ENCODE assay signal across 25 cellular contexts in the genomic region with DNA sequence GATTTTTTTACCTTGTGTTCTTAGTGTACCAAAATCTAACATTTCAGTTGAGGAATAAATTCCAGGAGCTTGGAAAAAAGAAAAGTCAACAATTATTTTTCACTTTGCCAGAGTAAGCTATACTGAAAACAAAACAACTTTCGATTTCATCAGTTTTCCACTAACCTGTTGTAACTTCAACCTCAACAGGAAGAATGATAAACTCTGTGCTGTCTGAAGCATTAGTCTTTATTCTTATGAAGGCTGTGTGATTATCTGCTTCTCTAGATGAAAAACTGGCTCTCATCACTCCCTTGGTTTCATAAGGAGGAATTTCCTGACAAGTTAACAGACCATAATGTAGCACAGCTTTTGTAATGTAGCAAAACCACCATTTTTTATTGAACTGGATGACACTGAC.
DNase-seq lines count a peak whose midpoint lies in the region; ATAC-seq and TF ChIP-seq lines count a peak whose summit lies in the region.
"Had no signal": no experiment of that assay in that cellular context is flagged by ENCODE, and none has a peak within 500 bp of the region (broad histone marks: within the 10 kb centered on the region; RNA-seq: fewer than 3 reads in every experiment).

No MANE protein-coding gene starts in this region.

- H4K8ac ChIP-seq in IMR-90 (ENCODE audit: low read depth in 2 of 2, low read length in 2 of 2): no peak overlapping the region

- H4K91ac ChIP-seq in IMR-90 (ENCODE audit: insufficient read depth, low read depth, low read length): no peak overlapping the region

- H3K9ac ChIP-seq in DND-41 (ENCODE audit: low read depth, low read length) (no peak overlapping the region), IMR-90 (ENCODE audit: low read depth, low read length) (no peak overlapping the region)

- no peak overlapping the region for H2AK9ac ChIP-seq in IMR-90 (replicated peaks; ENCODE audit: low read depth, low read length, poor library complexity)

- H2BK15ac ChIP-seq in IMR-90 (ENCODE audit: low read depth, low read length): no peak overlapping the region

- H3K18ac ChIP-seq in IMR-90 (ENCODE audit: low read depth, low read length): no peak overlapping the region

- no peaks in the 10 kb centered on the region for H3K79me2 ChIP-seq in DND-41 (ENCODE audit: insufficient read depth, low read length)

- H4K20me1 ChIP-seq in DND-41 (ENCODE audit: insufficient read depth, low read length) (no peaks in the 10 kb centered on the region), IMR-90 (ENCODE audit: insufficient read depth, low read length) (no peaks in the 10 kb centered on the region)

- no CpG with 5 or more reads among the region's 1 CpG for WGBS in IMR-90 (ENCODE audit: extremely low coverage in 2 of 2, insufficient read length in 1 of 2), 2 experiments

- TF ChIP-seq CTCF in DND-41 (IDR thresholded peaks at IDR 0.05; ENCODE audit: borderline replicate concordance, extremely low read depth, low read length, poor library complexity, severe bottlenecking): no peak
- TF ChIP-seq CTCF in IMR-90 (conservative IDR thresholded peaks at IDR 0.05; ENCODE audit: low read depth, low read length): no peak
- TF ChIP-seq CTCF in GM10248 (IDR thresholded peaks at IDR 0.05; ENCODE audit: control extremely low read depth, extremely low read depth, low read depth, missing control alignments): no peak
- no peak for TF ChIP-seq CTCF in progenitor cell of endocrine pancreas (IDR thresholded peaks at IDR 0.05; ENCODE audit: unreplicated experiment)

- no peak overlapping the region for H3K27ac Mint-ChIP-seq in activated naive CD8-positive, alpha-beta T cell treated with anti-CD3 and anti-CD28 coated beads, Interleukin-2, amount 50 U/mL, for 24 hours
- no peak overlapping the region for H3K27ac Mint-ChIP-seq in progenitor cell of endocrine pancreas
- H3K27ac Mint-ChIP-seq: GM23338, memory B cell, type B pancreatic cell had no signal

- no peak overlapping the region for H3K4ac ChIP-seq in IMR-90 (ENCODE audit: low read depth, low read length)

- H2BK5ac ChIP-seq in IMR-90 (ENCODE audit: low read depth, low read length, poor library complexity, severe bottlenecking): no peak overlapping the region

- no peaks in the 10 kb centered on the region for H3K9me3 Mint-ChIP-seq in activated naive CD8-positive, alpha-beta T cell treated with anti-CD3 and anti-CD28 coated beads, Interleukin-2, amount 50 U/mL, for 24 hours
- H3K9me3 Mint-ChIP-seq in progenitor cell of endocrine pancreas (ENCODE audit: low read depth): no peaks in the 10 kb centered on the region
- H3K9me3 Mint-ChIP-seq: GM23338, memory B cell, T-cell, type B pancreatic cell had no signal

- H2BK20ac ChIP-seq in IMR-90 (ENCODE audit: low read depth, low read length): no peak overlapping the region

- H3K9me3 ChIP-seq in DND-41 (ENCODE audit: insufficient read depth, low read length, severe bottlenecking) (no peaks in the 10 kb centered on the region), IMR-90 (ENCODE audit: control insufficient read depth, insufficient read depth, low read length) (no peaks in the 10 kb centered on the region)

- in situ Hi-C loops in IMR-90 (cut with MboI; ENCODE audit: low sequenced_read_pairs): no loop called here

- no peak for TF ChIP-seq RAD21 in IMR-90 (IDR thresholded peaks at IDR 0.05; ENCODE audit: low read length)

- intact Hi-C loops in IMR-90 (cut with micrococcal nuclease): no loop called here

- BruUV-seq in IMR-90 (replicated peaks; lab: Mats Ljungman, UMichigan): no TSS peak

- CTCF ChIA-PET in IMR-90 (lab: Yijun Ruan, JAX): interaction anchor here (0.8 to 1.0 kb wide), 2 partner anchors 17 to 28 kb away, joined by 3 to 4 read pairs; no protein-coding TSS in a partner anchor
- CTCF ChIA-PET in GM10248 (lab: Yijun Ruan, JAX): no interaction called here

- no peak overlapping the region for H3K27ac ChIP-seq in DND-41 (ENCODE audit: low read length)
- H3K27ac ChIP-seq in IMR-90 (ENCODE audit: insufficient read depth, low read length): no peak overlapping the region
- H3K27ac ChIP-seq: cardiac muscle cell had no signal

- DNase-seq in DND-41: no peak
- DNase-seq in IMR-90: no peak
- no peak for DNase-seq in activated naive CD8-positive, alpha-beta T cell treated with anti-CD3 and anti-CD28 coated beads, Interleukin-2, amount 50 U/mL, for 24 hours
- peak; percentile 48 for DNase-seq in iris pigment epithelial cell (ENCODE audit: low read depth)
- no peak for DNase-seq in GM10248 (ENCODE audit: extremely low spot score)
- no peak for DNase-seq in epidermal melanocyte (ENCODE audit: insufficient read length, low spot score)
- no peak for DNase-seq in progenitor cell of endocrine pancreas (ENCODE audit: low spot score, unreplicated experiment)
- no peak for DNase-seq in NCI-H2081 treated with DMSO at 0.1 percent for 48 hours (lab: John Stamatoyannopoulos, UW)
- DNase-seq: activated CD4-positive, alpha-beta T cell treated with anti-CD3 and anti-CD28 coated beads for 48 hours; activated CD8-positive, alpha-beta memory T cell treated with anti-CD3 and anti-CD28 coated beads, Interleukin-2, amount 50 U/mL, for 4 hours; activated gamma-delta T cell treated with Interleukin-2 at 50 U/mL for 16 hours; AML-193; amniotic stem cell; DMS79 treated with DMSO at 0.1 percent for 48 hours; kidney glomerular epithelial cell; NCI-H1092; NCI-H2029; NCI-H345; PC-3; SHP77 treated with DMSO at 0.1 percent for 48 hours; T-cell had no signal

- no peak overlapping the region for H4K5ac ChIP-seq in IMR-90 (ENCODE audit: low read depth, low read length)

- peaks cover 2 to 7% of the 10 kb centered on the region in 2 experiments; a peak in 2 of 4 replicates for H3K79me1 ChIP-seq in IMR-90 (ENCODE audit: low read depth in 1 of 2, low read length in 2 of 2)

- POLR2A ChIA-PET in IMR-90 (lab: Charles Lee; ENCODE audit: unreplicated experiment) (no interaction called here), GM10248 (lab: Yijun Ruan, JAX) (no interaction called here)

- H3K27me3 ChIP-seq in DND-41 (ENCODE audit: insufficient read depth, low read length, poor library complexity) (no peaks in the 10 kb centered on the region), IMR-90 (ENCODE audit: control insufficient read depth, insufficient read depth, low read length) (no peaks in the 10 kb centered on the region)
- H3K27me3 ChIP-seq: cardiac muscle cell had no signal

- H3K4me3 ChIP-seq in DND-41 (ENCODE audit: low read depth in 1 of 2, low read length in 2 of 2) (no peak overlapping the region), IMR-90 (ENCODE audit: insufficient read depth, low read depth, low read length) (no peak overlapping the region)
- H3K4me3 ChIP-seq: cardiac muscle cell, GM23338 had no signal

- H3K4me2 ChIP-seq in DND-41 (ENCODE audit: insufficient read depth, low read length): no peak overlapping the region
- no peak overlapping the region for H3K4me2 ChIP-seq in IMR-90 (ENCODE audit: low read depth, low read length)
- H3K4me2 ChIP-seq: GM23338 had no signal

- no peak overlapping the region for H3K14ac ChIP-seq in IMR-90 (replicated peaks; ENCODE audit: low read depth, low read length)

- H3K36me3 Mint-ChIP-seq in activated naive CD8-positive, alpha-beta T cell treated with anti-CD3 and anti-CD28 coated beads, Interleukin-2, amount 50 U/mL, for 24 hours (ENCODE audit: low read depth): peaks cover 32% of the 10 kb centered on the region
- peaks cover 8% of the 10 kb centered on the region for H3K36me3 Mint-ChIP-seq in progenitor cell of endocrine pancreas (ENCODE audit: insufficient read depth)

- H3K4me1 ChIP-seq in DND-41 (ENCODE audit: insufficient read depth, low read length) (no peaks in the 10 kb centered on the region), IMR-90 (ENCODE audit: control insufficient read depth, insufficient read depth, low read length) (peaks cover 2% of the 10 kb centered on the region; the same call in 1 of the 2 replicates)

- H3K23ac ChIP-seq in IMR-90 (ENCODE audit: low read depth, low read length): peak overlapping the region; percentile 69; the same call in 1 of the 2 replicates

- dilution Hi-C loops in IMR-90 (cut with HindIII; ENCODE audit: low sequenced_read_pairs, unreplicated experiment): no loop called here

- no peak overlapping the region for H2AFZ ChIP-seq in DND-41 (ENCODE audit: low read depth, low read length)
- H2AFZ ChIP-seq in IMR-90 (replicated peaks; ENCODE audit: low read length, poor library complexity): no peak overlapping the region
- H2AFZ ChIP-seq: GM23338 had no signal

- H3K36me3 ChIP-seq in DND-41 (ENCODE audit: insufficient read depth, low read length) (peaks cover 24% of the 10 kb centered on the region), IMR-90 (ENCODE audit: control insufficient read depth, insufficient read depth, low read length) (peaks cover 1% of the 10 kb centered on the region)

- H2AK5ac ChIP-seq in IMR-90 (ENCODE audit: low read depth, low read length): no peak overlapping the region

- H2BK120ac ChIP-seq in IMR-90 (ENCODE audit: low read depth, low read length): no peak overlapping the region

- H3K4me3 Mint-ChIP-seq in activated naive CD8-positive, alpha-beta T cell treated with anti-CD3 and anti-CD28 coated beads, Interleukin-2, amount 50 U/mL, for 24 hours: no peak overlapping the region
- H3K4me3 Mint-ChIP-seq in progenitor cell of endocrine pancreas (ENCODE audit: low read depth): no peak overlapping the region
- H3K4me3 Mint-ChIP-seq: GM23338, memory B cell, T-cell, type B pancreatic cell had no signal

- H3K4me1 Mint-ChIP-seq in activated naive CD8-positive, alpha-beta T cell treated with anti-CD3 and anti-CD28 coated beads, Interleukin-2, amount 50 U/mL, for 24 hours: peaks cover 8% of the 10 kb centered on the region
- H3K4me1 Mint-ChIP-seq in progenitor cell of endocrine pancreas (ENCODE audit: low read depth): no peaks in the 10 kb centered on the region

- H3K56ac ChIP-seq in IMR-90 (ENCODE audit: extremely low read depth, insufficient read depth, low read length): no peak overlapping the region

- no peaks in the 10 kb centered on the region for H3K27me3 Mint-ChIP-seq in activated naive CD8-positive, alpha-beta T cell treated with anti-CD3 and anti-CD28 coated beads, Interleukin-2, amount 50 U/mL, for 24 hours
- H3K27me3 Mint-ChIP-seq in progenitor cell of endocrine pancreas: no peaks in the 10 kb centered on the region
- H3K27me3 Mint-ChIP-seq: memory B cell, T-cell, type B pancreatic cell had no signal

- no peak for TF ChIP-seq POLR2A in IMR-90 (IDR thresholded peaks at IDR 0.05; ENCODE audit: low read depth, low read length)

- ATAC-seq in DND-41 (ENCODE audit: insufficient read depth, low read depth): peak; percentile 64
- ATAC-seq in IMR-90 (ENCODE audit: low read depth): no peak
- ATAC-seq in activated naive CD8-positive, alpha-beta T cell treated with anti-CD3 and anti-CD28 coated beads, Interleukin-2, amount 50 U/mL, for 24 hours: peak; percentile 40
- ATAC-seq: GM23338, PC-3, T-cell had no signal

- peaks cover 2% of the 10 kb centered on the region; the same call in 1 of the 2 replicates for H3K9me1 ChIP-seq in IMR-90 (ENCODE audit: insufficient read depth, low read length)

TF ChIP-seq in IMR-90, 13 proteins besides CTCF, POLR2A, EP300 and RAD21 (continues in another document):
- TF ChIP-seq CEBPB (IDR thresholded peaks at IDR 0.05; ENCODE audit: low read depth, low read length): no peak
